Comparison of ENCODE assay signal across 11 cellular contexts in genomic region chr5:143791848-143792701, GRCh38. TPM values are rescaled to one million over a fixed set of nuclear protein-coding genes. Genes with fewer than 3 reads are reported as not detected.
DNase-seq lines count a peak whose midpoint lies in the region; ATAC-seq and TF ChIP-seq lines count a peak whose summit lies in the region.
"Had no signal": no experiment of that assay in that cellular context is flagged by ENCODE, and none has a peak within 500 bp of the region (broad histone marks: within the 10 kb centered on the region; RNA-seq: fewer than 3 reads in every experiment).

No MANE protein-coding gene starts in this region.

- ATAC-seq in GM21423 (IDR thresholded peaks at IDR 0.05; ENCODE audit: unreplicated experiment) (peak; percentile 54), GM18519 (IDR thresholded peaks at IDR 0.05; ENCODE audit: low FRiP score, unreplicated experiment) (no peak)
- ATAC-seq: left colon had no signal

- H3K36me3 ChIP-seq in testis (ENCODE audit: low read depth, missing control alignments): no peaks in the 10 kb centered on the region
- H3K36me3 ChIP-seq: cardiac muscle cell had no signal

- no peaks in the 10 kb centered on the region for H3K9me3 Mint-ChIP-seq in glutamatergic neuron (ENCODE audit: unreplicated experiment)

- peaks cover 20% of the 10 kb centered on the region for H3K4me1 Mint-ChIP-seq in glutamatergic neuron (ENCODE audit: low read depth, unreplicated experiment)

- no peaks in the 10 kb centered on the region for H3K27me3 ChIP-seq in testis
- H3K27me3 ChIP-seq: cardiac muscle cell had no signal

- in situ Hi-C loops in GM13977 (cut with MboI; ENCODE audit: low pct_unique_long_range_greater_than_20kb, low sequenced_read_pairs, unreplicated experiment): no loop called here

- H3K4me3 Mint-ChIP-seq in glutamatergic neuron (ENCODE audit: unreplicated experiment): peak overlapping the region; percentile 25

- peak overlapping the region in 1 of 2 donors; percentile 29 for H3K27ac ChIP-seq in testis
- H3K27ac ChIP-seq: cardiac muscle cell had no signal

- TF ChIP-seq CTCF in GM12865 (IDR thresholded peaks at IDR 0.05; ENCODE audit: insufficient read depth, low read depth, low read length, missing control alignments) (no peak), glutamatergic neuron (IDR thresholded peaks at IDR 0.05; ENCODE audit: partially characterized antibody, unreplicated experiment) (no peak), testis (IDR thresholded peaks at IDR 0.05) (no peak), GM13977 (IDR thresholded peaks at IDR 0.05; ENCODE audit: extremely low read depth, insufficient read depth, missing control alignments) (no peak)

- H3K4me1 ChIP-seq in testis: no peaks in the 10 kb centered on the region

- WGBS in testis, 2 donors: 62 to 63% methylated on average over 10 of the region's 10 CpGs

- H3K4me3 ChIP-seq in GM12865 (ENCODE audit: low read depth, low read length) (peak overlapping the region; percentile 34), testis (no peak overlapping the region)
- H3K4me3 ChIP-seq: cardiac muscle cell had no signal

- intact Hi-C loops in testis (cut with DNase I; ENCODE audit: low total_unique reads): no loop called here

- peak overlapping the region; percentile 80 for H3K27ac Mint-ChIP-seq in glutamatergic neuron (ENCODE audit: unreplicated experiment)

- TF ChIP-seq POLR2A in testis (IDR thresholded peaks at IDR 0.05): no peak

- peak; percentile 31 for DNase-seq in GM12865 (ENCODE audit: low read depth)
- DNase-seq in NCI-H1694 treated with DMSO at 0.1 percent for 48 hours (lab: John Stamatoyannopoulos, UW): peak; percentile 64
- no peak for DNase-seq in glutamatergic neuron
- no peak for DNase-seq in testis
- no peak for DNase-seq in GM13977 (ENCODE audit: low spot score)
- no peak for DNase-seq in kidney tubule cell (ENCODE audit: low spot score)
- DNase-seq: left colon, NCI-H510A treated with DMSO at 0.1 percent for 48 hours had no signal

- no peaks in the 10 kb centered on the region for H3K9me3 ChIP-seq in testis

- H3K36me3 Mint-ChIP-seq in glutamatergic neuron (ENCODE audit: unreplicated experiment): no peaks in the 10 kb centered on the region

- peaks cover 1% of the 10 kb centered on the region for H3K27me3 Mint-ChIP-seq in glutamatergic neuron (ENCODE audit: unreplicated experiment)

RNA-seq across cellular contexts. Expression of gene HMHB1, which starts 19.9 kb away (rescaled TPM):
- total RNA-seq in glutamatergic neuron (ENCODE audit: unreplicated experiment) (not detected), testis (not detected)
- polyA plus RNA-seq in testis (ENCODE audit: insufficient read depth, low read depth, low replicate concordance): 2.7 TPM
- total RNA-seq: cardiac muscle cell, left colon had no signal
- polyA plus RNA-seq: cardiac muscle cell had no signal

Comparison
In these comparisons a context has a peak if more than half of its experiments do, and no peak if none do; other contexts are left out.
1. DNase-seq: peak in GM12865 (single experiment) and NCI-H1694 treated with DMSO at 0.1 percent for 48 hours (single experiment); none in glutamatergic neuron (single experiment), testis (single experiment), GM13977 (single experiment) and kidney tubule cell (single experiment).